ENCODE assay signal across 1 cellular context in the genomic region with DNA sequence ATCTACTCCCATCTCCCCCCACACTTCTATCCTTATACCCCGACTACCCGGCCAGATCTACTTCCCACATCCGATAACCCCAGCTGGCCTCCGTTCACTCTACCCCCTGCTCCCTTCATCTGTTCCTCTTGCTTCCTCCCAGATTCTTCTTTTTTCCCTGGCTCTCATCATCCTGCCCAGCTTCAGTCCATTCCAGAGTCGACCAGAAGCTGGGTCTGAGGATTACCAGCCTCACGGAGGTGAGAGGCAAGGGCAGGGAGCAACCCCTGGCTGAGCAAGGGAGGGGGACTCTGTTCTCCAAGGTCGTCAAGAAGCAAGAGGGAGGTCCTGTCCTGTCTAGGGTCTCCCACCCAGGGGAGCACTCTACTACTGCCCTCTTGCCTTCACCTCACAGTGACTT.
TF ChIP-seq lines count a peak whose summit lies in the region.

No MANE protein-coding gene starts in this region.

TF ChIP-seq in HEK293, 187 proteins besides CTCF, POLR2A, EP300 and RAD21:
- TF ChIP-seq, protein P1, sequence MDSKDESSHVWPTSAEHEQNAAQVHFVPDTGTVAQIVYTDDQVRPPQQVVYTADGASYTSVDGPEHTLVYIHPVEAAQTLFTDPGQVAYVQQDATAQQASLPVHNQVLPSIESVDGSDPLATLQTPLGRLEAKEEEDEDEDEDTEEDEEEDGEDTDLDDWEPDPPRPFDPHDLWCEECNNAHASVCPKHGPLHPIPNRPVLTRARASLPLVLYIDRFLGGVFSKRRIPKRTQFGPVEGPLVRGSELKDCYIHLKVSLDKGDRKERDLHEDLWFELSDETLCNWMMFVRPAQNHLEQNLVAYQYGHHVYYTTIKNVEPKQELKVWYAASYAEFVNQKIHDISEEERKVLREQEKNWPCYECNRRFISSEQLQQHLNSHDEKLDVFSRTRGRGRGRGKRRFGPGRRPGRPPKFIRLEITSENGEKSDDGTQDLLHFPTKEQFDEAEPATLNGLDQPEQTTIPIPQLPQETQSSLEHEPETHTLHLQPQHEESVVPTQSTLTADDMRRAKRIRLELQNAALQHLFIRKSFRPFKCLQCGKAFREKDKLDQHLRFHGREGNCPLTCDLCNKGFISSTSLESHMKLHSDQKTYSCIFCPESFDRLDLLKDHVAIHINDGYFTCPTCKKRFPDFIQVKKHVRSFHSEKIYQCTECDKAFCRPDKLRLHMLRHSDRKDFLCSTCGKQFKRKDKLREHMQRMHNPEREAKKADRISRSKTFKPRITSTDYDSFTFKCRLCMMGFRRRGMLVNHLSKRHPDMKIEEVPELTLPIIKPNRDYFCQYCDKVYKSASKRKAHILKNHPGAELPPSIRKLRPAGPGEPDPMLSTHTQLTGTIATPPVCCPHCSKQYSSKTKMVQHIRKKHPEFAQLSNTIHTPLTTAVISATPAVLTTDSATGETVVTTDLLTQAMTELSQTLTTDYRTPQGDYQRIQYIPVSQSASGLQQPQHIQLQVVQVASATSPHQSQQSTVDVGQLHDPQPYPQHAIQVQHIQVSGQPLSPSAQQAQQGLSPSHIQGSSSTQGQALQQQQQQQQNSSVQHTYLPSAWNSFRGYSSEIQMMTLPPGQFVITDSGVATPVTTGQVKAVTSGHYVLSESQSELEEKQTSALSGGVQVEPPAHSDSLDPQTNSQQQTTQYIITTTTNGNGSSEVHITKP (tag by site-specific recombination; IDR thresholded peaks at IDR 0.05), result 0 out of 2 replicates have a peak, but pooled peaks have one; percentile 50
- no peak for TF ChIP-seq ZNF19 (tag by site-specific recombination; IDR thresholded peaks at IDR 0.05; ENCODE audit: low read depth)
- no peak for TF ChIP-seq ZNF221 (tag by site-specific recombination; IDR thresholded peaks at IDR 0.05; ENCODE audit: borderline replicate concordance)
- TF ChIP-seq, protein P2, sequence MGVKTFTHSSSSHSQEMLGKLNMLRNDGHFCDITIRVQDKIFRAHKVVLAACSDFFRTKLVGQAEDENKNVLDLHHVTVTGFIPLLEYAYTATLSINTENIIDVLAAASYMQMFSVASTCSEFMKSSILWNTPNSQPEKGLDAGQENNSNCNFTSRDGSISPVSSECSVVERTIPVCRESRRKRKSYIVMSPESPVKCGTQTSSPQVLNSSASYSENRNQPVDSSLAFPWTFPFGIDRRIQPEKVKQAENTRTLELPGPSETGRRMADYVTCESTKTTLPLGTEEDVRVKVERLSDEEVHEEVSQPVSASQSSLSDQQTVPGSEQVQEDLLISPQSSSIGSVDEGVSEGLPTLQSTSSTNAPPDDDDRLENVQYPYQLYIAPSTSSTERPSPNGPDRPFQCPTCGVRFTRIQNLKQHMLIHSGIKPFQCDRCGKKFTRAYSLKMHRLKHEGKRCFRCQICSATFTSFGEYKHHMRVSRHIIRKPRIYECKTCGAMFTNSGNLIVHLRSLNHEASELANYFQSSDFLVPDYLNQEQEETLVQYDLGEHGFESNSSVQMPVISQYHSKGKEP (tag by site-specific recombination; IDR thresholded peaks at IDR 0.05), result no peak
